ENCODE assay signal across 8 cellular contexts in genomic region chr11:14908214-14908880, GRCh38. TPM values are rescaled to one million over a fixed set of nuclear protein-coding genes. Genes with fewer than 3 reads are reported as not detected.
A peak's percentile ranks its signal among the peaks of the same experiment; 100 is the strongest.
DNase-seq lines count a peak whose midpoint lies in the region; ATAC-seq and TF ChIP-seq lines count a peak whose summit lies in the region.

No MANE protein-coding gene starts in this region.

- H3K79me2 ChIP-seq in H9 (ENCODE audit: insufficient read depth, low read length) = no peaks in the 10 kb centered on the region

- H2BK15ac ChIP-seq in H9 (ENCODE audit: low read depth, low read length) = no peak overlapping the region

- CTCF ChIA-PET in activated B cell treated with CpG ODN at 0.5 μM for 24 hours (lab: Charles Lee) = interaction anchor here (0.6 to 8.4 kb wide), 67 partner anchors 10 to 453 kb away, joined by 3 to 202 read pairs (median 5); partner anchors contain the start of genes CALCB, COPB1, CYP2R1 and PDE3B

- no peaks in the 10 kb centered on the region for H3K9me3 Mint-ChIP-seq in H9
- no peaks in the 10 kb centered on the region for H3K9me3 Mint-ChIP-seq in activated B cell treated with CpG ODN at 0.5 μM for 24 hours

- no peak overlapping the region for H3K14ac ChIP-seq in H9 (ENCODE audit: insufficient read depth, low read length)

- no peak overlapping the region for H2BK5ac ChIP-seq in H9 (ENCODE audit: insufficient read length, low read length)

- no peaks in the 10 kb centered on the region for H3K79me1 ChIP-seq in H9 (ENCODE audit: insufficient read depth, low read depth, low read length, poor library complexity, severe bottlenecking)

- no peak for TF ChIP-seq EP300 in ovary (IDR thresholded peaks at IDR 0.05)

- H3K4me2 ChIP-seq in H9 (ENCODE audit: insufficient read depth, insufficient read length, low read length) = no peak overlapping the region

- H4K8ac ChIP-seq in H9 (replicated peaks; ENCODE audit: insufficient read length, low read depth, low read length) = no peak overlapping the region

- H3K27ac Mint-ChIP-seq in H9 (no peak overlapping the region; a peak in 1 of 7 replicates), activated B cell treated with CpG ODN at 0.5 μM for 24 hours (no peak overlapping the region)

- peak; percentile 1 for DNase-seq in NCI-H2171 treated with DMSO at 0.1 percent for 48 hours (lab: John Stamatoyannopoulos, UW)
- DNase-seq in NCI-H2171 (lab: John Stamatoyannopoulos, UW) = no peak
- peak; percentile 39 for DNase-seq in H9
- DNase-seq in NCI-H2107 (lab: John Stamatoyannopoulos, UW) = peak; percentile 43
- no peak for DNase-seq in activated B cell treated with CpG ODN at 0.5 μM for 24 hours
- peak; percentile 23 for DNase-seq in germinal center (ENCODE audit: low spot score)
- no peak for DNase-seq in retinal pigment epithelial cell (ENCODE audit: low read depth)
- no peak for DNase-seq in ovary

- peaks cover 8 to 17% of the 10 kb centered on the region in 2 experiments for H3K4me1 Mint-ChIP-seq in H9
- peaks cover 45% of the 10 kb centered on the region for H3K4me1 Mint-ChIP-seq in activated B cell treated with CpG ODN at 0.5 μM for 24 hours

- H3K27me3 ChIP-seq in H9 (ENCODE audit: insufficient read depth, low read length) (no peaks in the 10 kb centered on the region; the same call in 1 of the 2 replicates), ovary (no peaks in the 10 kb centered on the region)

- H3K9me3 ChIP-seq in H9 (ENCODE audit: control insufficient read depth, low read depth, low read length) (no peaks in the 10 kb centered on the region), ovary (no peaks in the 10 kb centered on the region)

- H3K23ac ChIP-seq in H9 (ENCODE audit: insufficient read length, low read depth, low read length) = no peak overlapping the region

- H4K5ac ChIP-seq in H9 (ENCODE audit: insufficient read length, low read depth, low read length) = no peak overlapping the region

- intact Hi-C loops in activated B cell treated with CpG ODN at 0.5 μM for 24 hours (cut with micrococcal nuclease) = loop anchor here (1.0 to 5.0 kb wide), 10 partner anchors 67 to 1699 kb away; partner anchors contain the start of gene FAR1
- intact Hi-C loops in ovary (cut with DNase I) = loop anchor here in 1 of 4 donors (10.0 kb wide), 1 partner anchor 374 kb away; no protein-coding TSS in a partner anchor

- H3K18ac ChIP-seq in H9 (ENCODE audit: insufficient read length, low read depth, low read length) = no peak overlapping the region

- peaks cover 3% of the 10 kb centered on the region; the same call in 1 of the 2 replicates for H3K27me3 Mint-ChIP-seq in H9 (ENCODE audit: low read depth)
- H3K27me3 Mint-ChIP-seq in activated B cell treated with CpG ODN at 0.5 μM for 24 hours = peaks cover 2% of the 10 kb centered on the region

- H2AK5ac ChIP-seq in H9 (ENCODE audit: insufficient read length, low read length) = no peak overlapping the region

- no peak overlapping the region for H3K4me3 ChIP-seq in retinal pigment epithelial cell (ENCODE audit: low read length)
- no peak overlapping the region for H3K4me3 ChIP-seq in ovary

- H3K36me3 ChIP-seq in ovary = no peaks in the 10 kb centered on the region

- H3K9ac ChIP-seq in H9 (ENCODE audit: extremely low read depth, insufficient read length, low read length) = no peak overlapping the region

- POLR2A ChIA-PET in activated B cell treated with CpG ODN at 0.5 μM for 24 hours (lab: Charles Lee) = interaction anchor here (0.6 to 5.2 kb wide), 6 partner anchors 17 to 388 kb away, joined by 3 to 58 read pairs (median 10); partner anchors contain the start of genes CYP2R1, PDE3B and PSMA1

- no peak overlapping the region for H2BK20ac ChIP-seq in H9 (ENCODE audit: low read depth, low read length, poor library complexity, severe bottlenecking)

- no peak overlapping the region for H3K56ac ChIP-seq in H9 (ENCODE audit: insufficient read length, low read depth, low read length)

- peaks cover 3% of the 10 kb centered on the region for H3K23me2 ChIP-seq in H9 (ENCODE audit: insufficient read length, low read depth, low read length, poor library complexity, severe bottlenecking)

- H3T11ph ChIP-seq in H9 (ENCODE audit: low read length) = no peak overlapping the region

- H3K4ac ChIP-seq in H9 (ENCODE audit: low read depth, low read length) = no peak overlapping the region

- no peak for ATAC-seq in activated B cell treated with CpG ODN at 0.5 μM for 24 hours (ENCODE audit: low read depth)

- H2AFZ ChIP-seq in H9 (ENCODE audit: low read length) = no peak overlapping the region

- H3K36me3 Mint-ChIP-seq in H9 (ENCODE audit: insufficient read depth in 1 of 3, low read depth in 3 of 3) (no peaks in the 10 kb centered on the region; a peak in 1 of 7 replicates), activated B cell treated with CpG ODN at 0.5 μM for 24 hours (ENCODE audit: low read depth) (peaks cover 2% of the 10 kb centered on the region)

- H3K4me1 ChIP-seq in H9 (ENCODE audit: insufficient read depth, low read length) (no peaks in the 10 kb centered on the region), ovary (ENCODE audit: insufficient read depth) (peaks cover 1% of the 10 kb centered on the region)

- H4K91ac ChIP-seq in H9 (ENCODE audit: insufficient read length, low read depth, low read length) = no peak overlapping the region

- no peak for TF ChIP-seq POLR2A in ovary (IDR thresholded peaks at IDR 0.05)

- H2BK120ac ChIP-seq in H9 (ENCODE audit: low read depth, low read length, poor library complexity, severe bottlenecking) = no peak overlapping the region

- TF ChIP-seq CTCF in H9 (conservative IDR thresholded peaks at IDR 0.05) (peak; percentile 78), activated B cell treated with CpG ODN at 0.5 μM for 24 hours (IDR thresholded peaks at IDR 0.05) (peak; percentile 26), retinal pigment epithelial cell (conservative IDR thresholded peaks at IDR 0.05; ENCODE audit: low read depth, low read length) (peak; percentile 79), ovary (IDR thresholded peaks at IDR 0.05) (no peak)

- no peak overlapping the region for H3K4me3 Mint-ChIP-seq in H9
- H3K4me3 Mint-ChIP-seq in activated B cell treated with CpG ODN at 0.5 μM for 24 hours = no peak overlapping the region

- no peaks in the 10 kb centered on the region for H4K20me1 ChIP-seq in H9 (ENCODE audit: control insufficient read depth, insufficient read depth, insufficient read length)

- no CpG with 5 or more reads among the region's 6 CpGs for WGBS in H9 (ENCODE audit: extremely low coverage, insufficient read length, low lambda C conversion rate)
- 28 to 38% (median 35%) methylated on average over 6 of the region's 6 CpGs for WGBS in ovary, 3 donors

- no peak overlapping the region for H2BK12ac ChIP-seq in H9 (ENCODE audit: insufficient read length, low read depth, low read length)

- H3K27ac ChIP-seq in H9 (ENCODE audit: insufficient read length, low read depth, low read length) = no peak overlapping the region
- no peak overlapping the region for H3K27ac ChIP-seq in ovary

RNA-seq across cellular contexts. Expression of gene CYP2R1, which starts 16.3 kb away (rescaled TPM):
- total RNA-seq in H9 (2021) = 8.8 and 10.3 TPM in 2 replicates
- total RNA-seq in activated B cell treated with CpG ODN at 0.5 μM for 24 hours = 20.1 and 22.0 TPM in 2 replicates
- total RNA-seq in ovary = 1 to 10 TPM; 6.0 to 8.5 (median 6.4) TPM
- polyA plus RNA-seq in ovary = 1 to 10 TPM; 8.1 to 8.9 TPM

Comparison
In these comparisons a context has a peak if more than half of its experiments do, and no peak if none do; other contexts are left out.
1. DNase-seq: peak in NCI-H2171 treated with DMSO at 0.1 percent for 48 hours (single experiment), H9 (single experiment), NCI-H2107 (single experiment) and germinal center (single experiment); none in NCI-H2171 (single experiment), activated B cell treated with CpG ODN at 0.5 μM for 24 hours (single experiment), retinal pigment epithelial cell (single experiment) and ovary (0 of 5).
2. CTCF ChIP-seq: peak in H9 (single experiment), activated B cell treated with CpG ODN at 0.5 μM for 24 hours (single experiment) and retinal pigment epithelial cell (single experiment); none in ovary (0 of 3).